ENCODE assay signal across 15 cellular contexts in the genomic region with DNA sequence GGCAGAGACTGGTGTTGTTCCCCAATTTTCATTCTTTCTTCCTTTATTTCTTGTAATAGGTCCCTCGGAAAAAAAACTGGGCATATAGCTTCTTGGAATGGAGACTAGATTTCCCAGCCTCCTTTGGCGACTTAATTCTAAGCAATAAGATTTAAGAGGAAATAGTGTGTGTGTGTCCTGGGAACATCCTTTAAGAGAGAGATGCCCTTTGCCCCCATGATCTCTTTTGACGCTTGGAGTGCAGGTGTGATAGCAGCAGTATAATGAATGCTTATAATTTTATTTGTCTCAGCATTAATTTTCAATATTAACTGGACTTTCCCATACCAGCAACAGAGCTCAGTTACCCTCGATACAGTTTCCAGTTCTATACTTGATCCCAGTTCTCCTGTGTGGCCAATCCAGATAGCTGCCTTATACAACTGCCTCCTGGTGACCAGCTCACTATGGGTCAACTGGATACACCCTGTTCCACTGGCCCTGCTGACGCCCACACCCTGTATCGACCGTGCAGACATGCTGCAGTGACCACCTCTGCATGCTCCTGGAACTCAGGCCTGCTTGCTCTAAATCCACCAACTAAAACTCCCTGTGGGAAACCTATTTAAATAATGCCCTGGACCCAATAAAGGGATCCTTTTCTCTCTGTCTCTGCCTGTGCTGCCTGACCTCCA. TPM values are rescaled to one million over a fixed set of nuclear protein-coding genes. Genes with fewer than 3 reads are reported as not detected.
DNase-seq lines count a peak whose midpoint lies in the region; ATAC-seq and TF ChIP-seq lines count a peak whose summit lies in the region.
"Had no signal": no experiment of that assay in that cellular context is flagged by ENCODE, and none has a peak within 500 bp of the region (broad histone marks: within the 10 kb centered on the region; RNA-seq: fewer than 3 reads in every experiment).

No MANE protein-coding gene starts in this region.

- H3K27ac Mint-ChIP-seq in osteocyte (ENCODE audit: unreplicated experiment), result no peak overlapping the region
- H3K27ac Mint-ChIP-seq: CD4-positive, alpha-beta T cell; IgD-negative memory B cell had no signal

- ATAC-seq in left colon, result peak; percentile 93
- ATAC-seq in GM18520 (IDR thresholded peaks at IDR 0.05; ENCODE audit: unreplicated experiment), result no peak
- ATAC-seq: HepG2 had no signal

- H3K9me3 ChIP-seq in ectodermal cell (ENCODE audit: control insufficient read depth, low read length) (no peaks in the 10 kb centered on the region), esophagus muscularis mucosa (peaks cover 0 to 22% (median 14%) of the 10 kb centered on the region in 4 donors)

- intact Hi-C loops in left colon (cut with DNase I, micrococcal nuclease), result no loop called here
- intact Hi-C loops in esophagus muscularis mucosa (cut with DNase I), result no loop called here

- no peaks in the 10 kb centered on the region for H3K36me3 Mint-ChIP-seq in osteocyte (ENCODE audit: unreplicated experiment)
- H3K36me3 Mint-ChIP-seq: IgD-negative memory B cell had no signal

- peaks cover 21% of the 10 kb centered on the region for H3K9me3 Mint-ChIP-seq in osteocyte (ENCODE audit: unreplicated experiment)

- H3K27ac ChIP-seq in ectodermal cell (ENCODE audit: insufficient read depth, low read depth, low read length, poor library complexity, severe bottlenecking) (peak overlapping the region; percentile 22), esophagus muscularis mucosa (replicated peaks in 1 of 4) (no peak overlapping the region)
- H3K27ac ChIP-seq: C4-2B had no signal

- 53 to 54% methylated on average over 6 to 7 of the region's 7 CpGs for WGBS in ectodermal cell, 2 experiments
- WGBS in esophagus muscularis mucosa, result 73% methylated on average over 7 of the region's 7 CpGs

- no peak overlapping the region for H3K4me3 Mint-ChIP-seq in osteocyte (ENCODE audit: unreplicated experiment)
- H3K4me3 Mint-ChIP-seq: CD4-positive, alpha-beta T cell; IgD-negative memory B cell had no signal

- H3K4me1 ChIP-seq in ectodermal cell (ENCODE audit: control insufficient read depth, insufficient read depth, low read length) (peaks cover 9% of the 10 kb centered on the region), esophagus muscularis mucosa (no peaks in the 10 kb centered on the region)
- H3K4me1 ChIP-seq: Caco-2 had no signal

- no peaks in the 10 kb centered on the region for H3K4me1 Mint-ChIP-seq in osteocyte (ENCODE audit: unreplicated experiment)
- H3K4me1 Mint-ChIP-seq: IgD-negative memory B cell had no signal

- no peak for TF ChIP-seq EP300 in esophagus muscularis mucosa (IDR thresholded peaks at IDR 0.05)

- no peak for TF ChIP-seq POLR2A in esophagus muscularis mucosa (IDR thresholded peaks at IDR 0.05; ENCODE audit: low read depth)

- H3K27me3 Mint-ChIP-seq in osteocyte (ENCODE audit: unreplicated experiment), result no peaks in the 10 kb centered on the region

- H3K27me3 ChIP-seq in ectodermal cell (ENCODE audit: control insufficient read depth, insufficient read depth, low read length, poor library complexity, severe bottlenecking) (no peaks in the 10 kb centered on the region), esophagus muscularis mucosa (no peaks in the 10 kb centered on the region)

- H3K4me3 ChIP-seq in ectodermal cell (ENCODE audit: insufficient read depth, low read depth, low read length) (no peak overlapping the region), esophagus muscularis mucosa (no peak overlapping the region)

- H3K36me3 ChIP-seq in ectodermal cell (ENCODE audit: control insufficient read depth, insufficient read depth, low read length), result no peaks in the 10 kb centered on the region
- H3K36me3 ChIP-seq in esophagus muscularis mucosa, result no peaks in the 10 kb centered on the region

- DNase-seq in left colon, result no peak
- DNase-seq in osteocyte (ENCODE audit: extremely low spot score, unreplicated experiment), result peak; percentile 56
- DNase-seq in HK-2 (ENCODE audit: unreplicated experiment), result no peak
- no peak for DNase-seq in esophagus muscularis mucosa (ENCODE audit: extremely low spot score)
- DNase-seq: ACHN; Caco-2; CD4-positive, alpha-beta T cell; GOT3; H9 had no signal

- TF ChIP-seq CTCF in osteocyte (IDR thresholded peaks at IDR 0.05) (no peak), esophagus muscularis mucosa (IDR thresholded peaks at IDR 0.05) (no peak)

RNA-seq across cellular contexts. Expression of a gene that starts 13.9 kb away (rescaled TPM):
- 2.0 TPM for polyA plus RNA-seq in ectodermal cell (2013, experiment 1 of 4)
- polyA plus RNA-seq in ectodermal cell (2013, experiment 2 of 4), result 0.62 TPM
- 2.6 TPM for polyA plus RNA-seq in ectodermal cell (2013, experiment 3 of 4)
- polyA plus RNA-seq in ectodermal cell (2013, experiment 4 of 4), result 4.1 TPM
- total RNA-seq in left colon, result 100 to 1,000 TPM; 118 to 275 TPM
- not detected in 2 replicates for total RNA-seq in osteocyte
- 10 to 100 TPM; 11.6 to 47.7 (median 35.5) TPM for total RNA-seq in esophagus muscularis mucosa
- total RNA-seq: CD4-positive, alpha-beta T cell; H9; HepG2 had no signal
- polyA plus RNA-seq: BJ, HepG2, IgD-negative memory B cell had no signal

RNA-seq across cellular contexts. Expression of a gene that starts 14.3 kb away (rescaled TPM):
- 1.2 TPM for polyA plus RNA-seq in ectodermal cell (2013, experiment 1 of 4)
- 0.96 TPM for polyA plus RNA-seq in ectodermal cell (2013, experiment 2 of 4)
- 3.3 TPM for polyA plus RNA-seq in ectodermal cell (2013, experiment 3 of 4)
- 3.1 TPM for polyA plus RNA-seq in ectodermal cell (2013, experiment 4 of 4)
- total RNA-seq in left colon, result 100 to 1,000 TPM; 173 to 355 TPM
- total RNA-seq in osteocyte, result not detected in 2 replicates
- total RNA-seq in esophagus muscularis mucosa, result 10 to 100 TPM; 19.5 to 58.2 (median 54.1) TPM
- total RNA-seq: CD4-positive, alpha-beta T cell; HepG2 had no signal
- polyA plus RNA-seq: BJ, HepG2 had no signal

RNA-seq across cellular contexts. Expression of a gene that starts 37.9 kb away (rescaled TPM):
- polyA plus RNA-seq in ectodermal cell (2013, experiment 1 of 4), result not detected
- not detected for polyA plus RNA-seq in ectodermal cell (2013, experiment 2 of 4)
- polyA plus RNA-seq in ectodermal cell (2013, experiment 3 of 4), result not detected
- not detected for polyA plus RNA-seq in ectodermal cell (2013, experiment 4 of 4)
- total RNA-seq in left colon (100 to 1,000 TPM; 566 to 682 TPM), osteocyte (not detected in 2 replicates), esophagus muscularis mucosa (under 1 TPM in 3 of 4 donors, not detected in 1; 0.23 to 0.45 (median 0.33) TPM)
- total RNA-seq: CD4-positive, alpha-beta T cell; HepG2 had no signal
- polyA plus RNA-seq: BJ, HepG2 had no signal

Comparison
In these comparisons a context has a peak if more than half of its experiments do, and no peak if none do; other contexts are left out.
1. RNA of a gene that starts 13.9 kb away (total RNA-seq): 118 to 275 TPM in left colon and 11.6 to 47.7 TPM in esophagus muscularis mucosa; not detected in osteocyte; every median in the first group is over 10 times any median in the second.
2. RNA of a gene that starts 14.3 kb away (total RNA-seq): 173 to 355 TPM in left colon and 19.5 to 58.2 TPM in esophagus muscularis mucosa; not detected in osteocyte; every median in the first group is over 10 times any median in the second.
3. RNA of a gene that starts 37.9 kb away (total RNA-seq): 566 to 682 TPM in left colon; 0.23 to 0.45 TPM in esophagus muscularis mucosa and not detected in osteocyte; every median in the first group is over 100 times any median in the second.